21 cellular contexts compared by ENCODE assay signal in genomic region chr12:69442894-69443293, GRCh38. TPM values are rescaled to one million over a fixed set of nuclear protein-coding genes. Genes with fewer than 3 reads are reported as not detected.
DNase-seq lines count a peak whose midpoint lies in the region; ATAC-seq, FAIRE-seq and TF ChIP-seq lines count a peak whose summit lies in the region.
"Had no signal": no experiment of that assay in that cellular context is flagged by ENCODE, and none has a peak within 500 bp of the region (broad histone marks: within the 10 kb centered on the region; RNA-seq: fewer than 3 reads in every experiment).

No MANE protein-coding gene starts in this region.

- peak; percentile 86 for DNase-seq in Daoy (ENCODE audit: low read depth)
- peak; percentile 37 for DNase-seq in NCI-H226
- peak; percentile 93 for DNase-seq in bronchial epithelial cell (ENCODE audit: low read depth)
- DNase-seq in iris pigment epithelial cell (ENCODE audit: low read depth), result peak; percentile 41
- DNase-seq in activated T-cell treated with anti-CD3 and anti-CD28 coated beads, Interleukin-2, amount 50 U/mL, for 72 hours, result no peak
- DNase-seq in activated CD4-positive, alpha-beta T cell treated with anti-CD3 and anti-CD28 coated beads for 1 hour, result no peak
- no peak for DNase-seq in 8988T
- DNase-seq: activated CD4-positive, alpha-beta memory T cell treated with anti-CD3 and anti-CD28 coated beads for 36 hours; activated T-cell treated with anti-CD3 and anti-CD28 coated beads, Interleukin-2, amount 50 U/mL, for 1 hour; Caco-2; effector memory CD4-positive, alpha-beta T cell; gastrocnemius medialis; GF-D8; NCI-H1048; occipital lobe; RPMI8226; SW 1271 had no signal

- no peaks in the 10 kb centered on the region for H3K9me3 Mint-ChIP-seq in activated T-cell treated with anti-CD3 and anti-CD28 coated beads, Interleukin-2, amount 50 U/mL, for 72 hours
- H3K9me3 Mint-ChIP-seq: activated CD4-positive, alpha-beta memory T cell treated with anti-CD3 and anti-CD28 coated beads for 36 hours; activated naive CD4-positive, alpha-beta T cell treated with anti-CD3 and anti-CD28 coated beads, Interleukin-2, amount 50 U/mL, for 72 hours had no signal

- H3K4me1 Mint-ChIP-seq in activated T-cell treated with anti-CD3 and anti-CD28 coated beads, Interleukin-2, amount 50 U/mL, for 72 hours (ENCODE audit: low read depth), result no peaks in the 10 kb centered on the region

- no peaks in the 10 kb centered on the region for H3K36me3 Mint-ChIP-seq in activated T-cell treated with anti-CD3 and anti-CD28 coated beads, Interleukin-2, amount 50 U/mL, for 72 hours (ENCODE audit: insufficient read depth in 2 of 2)
- H3K36me3 Mint-ChIP-seq: activated CD4-positive, alpha-beta memory T cell treated with anti-CD3 and anti-CD28 coated beads for 36 hours; activated naive CD4-positive, alpha-beta T cell treated with anti-CD3 and anti-CD28 coated beads, Interleukin-2, amount 50 U/mL, for 72 hours had no signal

- peak; percentile 82 for FAIRE-seq in bronchial epithelial cell (lab: Jason Lieb, UNC)

- H3K27ac Mint-ChIP-seq in activated T-cell treated with anti-CD3 and anti-CD28 coated beads, Interleukin-2, amount 50 U/mL, for 72 hours, result no peak overlapping the region
- H3K27ac Mint-ChIP-seq: activated CD4-positive, alpha-beta memory T cell treated with anti-CD3 and anti-CD28 coated beads for 36 hours; activated naive CD4-positive, alpha-beta T cell treated with anti-CD3 and anti-CD28 coated beads, Interleukin-2, amount 50 U/mL, for 72 hours had no signal

- no peak for ATAC-seq in activated T-cell treated with anti-CD3 and anti-CD28 coated beads, Interleukin-2, amount 50 U/mL, for 72 hours (replicated peaks in 1 of 2)
- ATAC-seq in HG02642 (IDR thresholded peaks at IDR 0.05; ENCODE audit: poor library complexity, unreplicated experiment), result no peak
- ATAC-seq: activated naive CD4-positive, alpha-beta T cell treated with anti-CD3 and anti-CD28 coated beads, Interleukin-2, amount 50 U/mL, for 72 hours; gastrocnemius medialis had no signal

- H3K27me3 ChIP-seq in bronchial epithelial cell (ENCODE audit: control insufficient read depth, insufficient read depth, low read length), result no peaks in the 10 kb centered on the region
- H3K27me3 ChIP-seq: cardiac muscle cell, gastrocnemius medialis, vagina had no signal

- no peaks in the 10 kb centered on the region for H3K36me3 ChIP-seq in bronchial epithelial cell (ENCODE audit: control insufficient read depth, insufficient read depth, low read length)
- H3K36me3 ChIP-seq: cardiac muscle cell, gastrocnemius medialis, vagina had no signal

- H3K27me3 Mint-ChIP-seq in activated T-cell treated with anti-CD3 and anti-CD28 coated beads, Interleukin-2, amount 50 U/mL, for 72 hours (ENCODE audit: low read depth), result no peaks in the 10 kb centered on the region
- H3K27me3 Mint-ChIP-seq: activated CD4-positive, alpha-beta memory T cell treated with anti-CD3 and anti-CD28 coated beads for 36 hours had no signal

- H3K4me3 Mint-ChIP-seq in activated T-cell treated with anti-CD3 and anti-CD28 coated beads, Interleukin-2, amount 50 U/mL, for 72 hours, result no peak overlapping the region
- H3K4me3 Mint-ChIP-seq: activated CD4-positive, alpha-beta memory T cell treated with anti-CD3 and anti-CD28 coated beads for 36 hours had no signal

- no peak overlapping the region for H3K4me3 ChIP-seq in bronchial epithelial cell (ENCODE audit: low read depth, low read length)
- H3K4me3 ChIP-seq: cardiac muscle cell, gastrocnemius medialis, vagina had no signal

- TF ChIP-seq CTCF in bronchial epithelial cell (IDR thresholded peaks at IDR 0.05; ENCODE audit: insufficient read depth, low read length, severe bottlenecking), result no peak

RNA-seq across cellular contexts. Expression of gene FRS2, which starts 27.3 kb away (rescaled TPM):
- total RNA-seq in Daoy (2014; rRNA removed; shearing (Covaris generic)), result 17.8 and 39.7 TPM in 2 replicates
- total RNA-seq in bronchial epithelial cell, result 25.5 and 27.1 TPM in 2 replicates
- 10 to 100 TPM; 13.0 to 13.2 TPM for total RNA-seq in activated T-cell treated with anti-CD3 and anti-CD28 coated beads, Interleukin-2, amount 50 U/mL, for 72 hours

Comparison
In these comparisons a context has a peak if more than half of its experiments do, and no peak if none do; other contexts are left out.
1. DNase-seq: peak in Daoy (single experiment), NCI-H226 (single experiment), bronchial epithelial cell (single experiment) and iris pigment epithelial cell (single experiment); none in activated T-cell treated with anti-CD3 and anti-CD28 coated beads, Interleukin-2, amount 50 U/mL, for 72 hours (0 of 2), activated CD4-positive, alpha-beta T cell treated with anti-CD3 and anti-CD28 coated beads for 1 hour (single experiment) and 8988T (single experiment).